In the genomic region with DNA sequence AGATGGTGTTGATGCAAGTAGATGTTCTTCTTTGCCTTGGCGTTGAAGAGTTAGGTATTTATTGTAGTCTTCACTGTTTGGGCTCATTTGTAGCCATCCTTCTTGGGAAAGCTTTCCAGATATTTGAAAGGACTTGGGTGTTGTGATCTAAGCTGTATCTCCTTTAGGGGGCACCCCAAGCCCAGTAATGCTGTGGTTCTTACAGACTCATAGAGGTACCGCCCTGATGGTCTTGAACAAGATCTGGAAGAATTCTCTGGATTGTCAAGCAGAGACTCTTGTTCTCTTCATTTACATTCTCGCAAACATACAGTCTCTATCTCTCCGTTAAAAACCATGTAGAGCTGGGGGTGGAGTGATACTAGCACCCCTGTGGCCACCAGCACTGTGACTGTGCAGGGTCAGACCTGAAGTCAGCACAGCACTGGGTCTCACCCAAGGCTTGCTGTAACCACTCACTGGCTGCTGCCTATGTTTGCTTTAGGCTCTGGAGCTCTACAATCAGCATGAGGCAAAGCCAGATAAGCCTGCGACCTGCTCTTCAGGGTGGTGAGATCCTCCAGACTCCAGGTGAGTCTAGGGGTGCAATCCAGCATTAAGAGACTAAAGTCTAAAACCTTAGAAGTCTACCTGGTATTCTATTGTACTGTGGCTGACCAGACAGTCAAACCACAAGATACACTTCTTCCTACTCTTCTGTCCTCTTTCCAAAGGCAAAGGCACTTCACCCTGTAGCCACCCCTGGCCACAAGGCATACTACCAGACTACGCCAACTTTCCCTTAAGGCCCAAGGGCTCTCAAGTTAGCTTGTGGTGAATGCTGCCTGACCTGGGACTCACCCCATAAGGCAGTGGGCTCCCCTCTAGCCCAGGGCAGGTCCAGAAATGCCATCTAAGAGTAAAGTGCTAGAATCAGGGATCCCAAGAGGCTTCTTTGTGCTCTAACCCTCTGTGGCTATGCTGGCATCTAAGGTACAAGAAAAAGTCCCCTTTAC, we compare ENCODE assay signal across 8 cellular contexts.
DNase-seq lines count a peak whose midpoint lies in the region; ATAC-seq and TF ChIP-seq lines count a peak whose summit lies in the region.

No MANE protein-coding gene starts in this region.

- TF ChIP-seq POLR2A in uterus (IDR thresholded peaks at IDR 0.05): no peak

- intact Hi-C loops in right cardiac atrium (cut with DNase I) (no loop called here), uterus (cut with DNase I; ENCODE audit: low total_unique reads) (no loop called here)
- intact Hi-C loops in naive thymus-derived CD4-positive, alpha-beta T cell (cut with micrococcal nuclease): loop anchor here in 1 of 2 donors (2.0 to 5.0 kb wide), 2 partner anchors 190 to 614 kb away; no protein-coding TSS in a partner anchor

- H3K36me3 ChIP-seq in HAP-1 (replicated peaks) (no peaks in the 10 kb centered on the region), uterus (no peaks in the 10 kb centered on the region)
- no peaks in the 10 kb centered on the region for H3K36me3 ChIP-seq in naive thymus-derived CD4-positive, alpha-beta T cell (ENCODE audit: control insufficient read depth in 2 of 3, insufficient read depth in 3 of 3, low read length in 3 of 3)

- H3K36me3 Mint-ChIP-seq in naive thymus-derived CD4-positive, alpha-beta T cell: no peaks in the 10 kb centered on the region

- 49% methylated on average over 6 of the region's 6 CpGs for WGBS in right cardiac atrium

- H3K27ac Mint-ChIP-seq in naive thymus-derived CD4-positive, alpha-beta T cell: no peak overlapping the region

- peak; percentile 64 for DNase-seq in ELF-1 (ENCODE audit: low read depth, low spot score)
- peak; percentile 27 to 70 for DNase-seq in HAP-1 (ENCODE audit: low spot score in 2 of 2)
- peak; percentile 90 for DNase-seq in SK-MEL-5 (ENCODE audit: low read depth, low spot score)
- DNase-seq in right cardiac atrium: peak; percentile 16 to 48 (median 23)
- DNase-seq in uterus: peak; percentile 39 to 66
- no peak for DNase-seq in naive thymus-derived CD4-positive, alpha-beta T cell
- no peak for DNase-seq in mesenteric fat pad (ENCODE audit: low spot score)

- no peak for ATAC-seq in right cardiac atrium
- no peak for ATAC-seq in GM21528 (IDR thresholded peaks at IDR 0.05; ENCODE audit: low FRiP score, unreplicated experiment)
- no peak for ATAC-seq in naive thymus-derived CD4-positive, alpha-beta T cell

- in situ Hi-C loops in HAP-1 (cut with MboI; ENCODE audit: low sequenced_read_pairs) (loop anchor here (25.0 kb wide), 2 partner anchors 179 to 604 kb away; no protein-coding TSS in a partner anchor), SK-MEL-5 (cut with HindIII; ENCODE audit: low pct_unique_long_range_greater_than_20kb, low sequenced_read_pairs) (no loop called here)

- H3K9me3 Mint-ChIP-seq in naive thymus-derived CD4-positive, alpha-beta T cell: peaks cover 0 to 22% (median 4%) of the 10 kb centered on the region in 11 donors

- no peak overlapping the region for H3K4me3 ChIP-seq in HAP-1
- H3K4me3 ChIP-seq in right cardiac atrium (ENCODE audit: low read length): no peak overlapping the region
- H3K4me3 ChIP-seq in uterus: no peak overlapping the region
- no peak overlapping the region for H3K4me3 ChIP-seq in naive thymus-derived CD4-positive, alpha-beta T cell (ENCODE audit: low read length)

- no peaks in the 10 kb centered on the region for H3K27me3 Mint-ChIP-seq in naive thymus-derived CD4-positive, alpha-beta T cell

- CTCF ChIA-PET in naive thymus-derived CD4-positive, alpha-beta T cell (lab: Charles Lee): no interaction called here

- TF ChIP-seq CTCF in uterus (IDR thresholded peaks at IDR 0.05): peak; percentile 29 to 48 (median 34)

- no peaks in the 10 kb centered on the region for H3K27me3 ChIP-seq in HAP-1 (ENCODE audit: low read depth)
- H3K27me3 ChIP-seq in right cardiac atrium (ENCODE audit: control insufficient read depth, insufficient read depth): no peaks in the 10 kb centered on the region
- H3K27me3 ChIP-seq in uterus: no peaks in the 10 kb centered on the region
- H3K27me3 ChIP-seq in naive thymus-derived CD4-positive, alpha-beta T cell (ENCODE audit: control insufficient read depth in 2 of 2, insufficient read depth in 2 of 2, low read length in 2 of 2): no peaks in the 10 kb centered on the region

- 0 out of 2 replicates have a peak, but pooled peaks cover 3% of the 10 kb centered on the region for H3K9me3 ChIP-seq in HAP-1
- H3K9me3 ChIP-seq in right cardiac atrium (ENCODE audit: control insufficient read depth, low read length): no peaks in the 10 kb centered on the region
- H3K9me3 ChIP-seq in uterus: no peaks in the 10 kb centered on the region
- H3K9me3 ChIP-seq in naive thymus-derived CD4-positive, alpha-beta T cell (ENCODE audit: control insufficient read depth in 2 of 3, low read length in 3 of 3): no peaks in the 10 kb centered on the region

- POLR2A ChIA-PET in naive thymus-derived CD4-positive, alpha-beta T cell (lab: Charles Lee): no interaction called here

- H3K4me1 ChIP-seq in HAP-1 (no peaks in the 10 kb centered on the region), right cardiac atrium (ENCODE audit: control insufficient read depth, insufficient read depth, low read length) (no peaks in the 10 kb centered on the region), uterus (no peaks in the 10 kb centered on the region)
- H3K4me1 ChIP-seq in naive thymus-derived CD4-positive, alpha-beta T cell (ENCODE audit: control insufficient read depth in 2 of 2, insufficient read depth in 2 of 2, low read length in 2 of 2): no peaks in the 10 kb centered on the region

- H3K27ac ChIP-seq in right cardiac atrium (ENCODE audit: low read length) (no peak overlapping the region), uterus (no peak overlapping the region)
- H3K27ac ChIP-seq in naive thymus-derived CD4-positive, alpha-beta T cell (ENCODE audit: low read depth, low read length): no peak overlapping the region

- no peak overlapping the region for H3K4me3 Mint-ChIP-seq in naive thymus-derived CD4-positive, alpha-beta T cell

- no peaks in the 10 kb centered on the region for H3K4me1 Mint-ChIP-seq in naive thymus-derived CD4-positive, alpha-beta T cell

Comparison
In these comparisons a context has a peak if more than half of its experiments do, and no peak if none do; other contexts are left out.
1. DNase-seq: peak in ELF-1 (single experiment), HAP-1 (2 of 2), SK-MEL-5 (single experiment), right cardiac atrium (3 of 3) and uterus (2 of 2); none in naive thymus-derived CD4-positive, alpha-beta T cell (0 of 9) and mesenteric fat pad (single experiment).